ENCODE assay signal across 24 cellular contexts in genomic region chr16:21247376-21247775, GRCh38. TPM values are rescaled to one million over a fixed set of nuclear protein-coding genes. Genes with fewer than 3 reads are reported as not detected.
DNase-seq lines count a peak whose midpoint lies in the region; ATAC-seq and TF ChIP-seq lines count a peak whose summit lies in the region.
"Had no signal": no experiment of that assay in that cellular context is flagged by ENCODE, and none has a peak within 500 bp of the region (broad histone marks: within the 10 kb centered on the region; RNA-seq: fewer than 3 reads in every experiment).

No MANE protein-coding gene starts in this region.

- no peaks in the 10 kb centered on the region for H3K9me3 Mint-ChIP-seq in progenitor cell of endocrine pancreas (ENCODE audit: low read depth)
- H3K9me3 Mint-ChIP-seq: CD4-positive, alpha-beta memory T cell had no signal

- no peaks in the 10 kb centered on the region for H3K27me3 Mint-ChIP-seq in progenitor cell of endocrine pancreas

- H3K27me3 ChIP-seq in IMR-90 (ENCODE audit: control insufficient read depth, insufficient read depth, low read length) = peaks cover 17% of the 10 kb centered on the region
- H3K27me3 ChIP-seq: BLaER1 treated with 17β-estradiol and CSF1 and Interleukin-3, amounts not matched to agents 10 nM and 100 nM had no signal

- no peaks in the 10 kb centered on the region for H3K9me3 ChIP-seq in IMR-90 (ENCODE audit: control insufficient read depth, insufficient read depth, low read length)
- H3K9me3 ChIP-seq: A549; BE2C; BLaER1 treated with 17β-estradiol and CSF1 and Interleukin-3, amounts not matched to agents 10 nM and 100 nM had no signal

- H2AK5ac ChIP-seq in IMR-90 (ENCODE audit: low read depth, low read length) = no peak overlapping the region

- peaks cover 21% of the 10 kb centered on the region for H3K4me1 Mint-ChIP-seq in progenitor cell of endocrine pancreas (ENCODE audit: low read depth)
- H3K4me1 Mint-ChIP-seq: CD4-positive, alpha-beta memory T cell had no signal

- no peak for TF ChIP-seq POLR2A in IMR-90 (IDR thresholded peaks at IDR 0.05; ENCODE audit: low read depth, low read length)

- no peak overlapping the region for H3K4ac ChIP-seq in IMR-90 (ENCODE audit: low read depth, low read length)

- in situ Hi-C loops in IMR-90 (cut with MboI; ENCODE audit: low sequenced_read_pairs) = no loop called here

- H3K9me1 ChIP-seq in IMR-90 (ENCODE audit: insufficient read depth, low read length) = no peaks in the 10 kb centered on the region

- no peaks in the 10 kb centered on the region for H3K4me1 ChIP-seq in IMR-90 (ENCODE audit: control insufficient read depth, insufficient read depth, low read length)
- H3K4me1 ChIP-seq: BE2C had no signal

- no peak overlapping the region for H3K4me2 ChIP-seq in IMR-90 (ENCODE audit: low read depth, low read length)
- H3K4me2 ChIP-seq: A549 had no signal

- CTCF ChIA-PET in IMR-90 (lab: Yijun Ruan, JAX) = no interaction called here

- no peak overlapping the region for H2BK120ac ChIP-seq in IMR-90 (ENCODE audit: low read depth, low read length)

- no peak overlapping the region for H2BK15ac ChIP-seq in IMR-90 (ENCODE audit: low read depth, low read length)

- H3K36me3 ChIP-seq in IMR-90 (ENCODE audit: control insufficient read depth, insufficient read depth, low read length) = no peaks in the 10 kb centered on the region
- H3K36me3 ChIP-seq: BE2C; BLaER1 treated with 17β-estradiol and CSF1 and Interleukin-3, amounts not matched to agents 10 nM and 100 nM had no signal

- no peaks in the 10 kb centered on the region for H3K79me1 ChIP-seq in IMR-90 (ENCODE audit: low read depth in 1 of 2, low read length in 2 of 2)

- DNase-seq in Right ventricle myocardium superior = no peak
- no peak for DNase-seq in cardiac septum (ENCODE audit: low spot score)
- no peak for DNase-seq in IMR-90
- DNase-seq in progenitor cell of endocrine pancreas (ENCODE audit: low spot score, unreplicated experiment) = no peak
- DNase-seq: 8988T; ACHN; AML-193; BE2C; Calu3; CD4-positive, alpha-beta memory T cell; COR-L47; DMS53; DMS79 treated with DMSO at 0.1 percent for 48 hours; GF-D8; H7; HCEC 1CT had no signal

- POLR2A ChIA-PET in IMR-90 (lab: Charles Lee; ENCODE audit: unreplicated experiment) = no interaction called here

- no peaks in the 10 kb centered on the region for H4K20me1 ChIP-seq in IMR-90 (ENCODE audit: insufficient read depth, low read length)
- H4K20me1 ChIP-seq: BLaER1 treated with 17β-estradiol and CSF1 and Interleukin-3, amounts not matched to agents 10 nM and 100 nM had no signal

- H2AK9ac ChIP-seq in IMR-90 (replicated peaks; ENCODE audit: low read depth, low read length, poor library complexity) = no peak overlapping the region

- H3K27ac ChIP-seq in C4-2B (peak overlapping the region; percentile 9; the same call in 1 of the 2 replicates), IMR-90 (ENCODE audit: insufficient read depth, low read length) (no peak overlapping the region)
- H3K27ac ChIP-seq: A549; BLaER1 treated with 17β-estradiol and CSF1 and Interleukin-3, amounts not matched to agents 10 nM and 100 nM had no signal

- TF ChIP-seq RAD21 in IMR-90 (IDR thresholded peaks at IDR 0.05; ENCODE audit: low read length) = no peak

- H4K5ac ChIP-seq in IMR-90 (ENCODE audit: low read depth, low read length) = no peak overlapping the region

- H3K18ac ChIP-seq in IMR-90 (ENCODE audit: low read depth, low read length) = no peak overlapping the region

- no peak overlapping the region for H2BK5ac ChIP-seq in IMR-90 (ENCODE audit: low read depth, low read length, poor library complexity, severe bottlenecking)

- dilution Hi-C loops in IMR-90 (cut with HindIII; ENCODE audit: low sequenced_read_pairs, unreplicated experiment) = no loop called here

- intact Hi-C loops in Right ventricle myocardium superior (cut with DNase I) (no loop called here), cardiac septum (cut with DNase I) (no loop called here), IMR-90 (cut with micrococcal nuclease) (no loop called here)

- H4K8ac ChIP-seq in IMR-90 (ENCODE audit: low read depth in 2 of 2, low read length in 2 of 2) = no peak overlapping the region

- WGBS in IMR-90 (ENCODE audit: extremely low coverage in 2 of 2, insufficient read length in 1 of 2), 2 experiments = no CpG with 5 or more reads among the region's 6 CpGs

- H3K36me3 Mint-ChIP-seq in progenitor cell of endocrine pancreas (ENCODE audit: insufficient read depth) = no peaks in the 10 kb centered on the region
- H3K36me3 Mint-ChIP-seq: CD4-positive, alpha-beta memory T cell had no signal

- H2BK20ac ChIP-seq in IMR-90 (ENCODE audit: low read depth, low read length) = no peak overlapping the region

- no peak for TF ChIP-seq CTCF in C4-2B (conservative IDR thresholded peaks at IDR 0.05)
- no peak for TF ChIP-seq CTCF in IMR-90 (conservative IDR thresholded peaks at IDR 0.05; ENCODE audit: low read depth, low read length)
- TF ChIP-seq CTCF in progenitor cell of endocrine pancreas (IDR thresholded peaks at IDR 0.05; ENCODE audit: unreplicated experiment) = no peak

- peak overlapping the region; percentile 49 for H2AFZ ChIP-seq in IMR-90 (replicated peaks; ENCODE audit: low read length, poor library complexity)

- no peak overlapping the region for H3K9ac ChIP-seq in IMR-90 (ENCODE audit: low read depth, low read length)
- H3K9ac ChIP-seq: BLaER1 treated with 17β-estradiol and CSF1 and Interleukin-3, amounts not matched to agents 10 nM and 100 nM had no signal

- no peak overlapping the region for H3K4me3 ChIP-seq in IMR-90 (ENCODE audit: insufficient read depth, low read depth, low read length)
- H3K4me3 ChIP-seq: A549; BLaER1 treated with 17β-estradiol and CSF1 and Interleukin-3, amounts not matched to agents 10 nM and 100 nM had no signal

- H3K27ac Mint-ChIP-seq in progenitor cell of endocrine pancreas = peak overlapping the region; percentile 22
- H3K27ac Mint-ChIP-seq: CD4-positive, alpha-beta memory T cell had no signal

- H3K14ac ChIP-seq in IMR-90 (replicated peaks; ENCODE audit: low read depth, low read length) = no peak overlapping the region

- ATAC-seq in Right ventricle myocardium superior (ENCODE audit: poor library complexity) (peak; percentile 43), IMR-90 (ENCODE audit: low read depth) (no peak), HG03378 (IDR thresholded peaks at IDR 0.05; ENCODE audit: unreplicated experiment) (no peak), HG03045 (IDR thresholded peaks at IDR 0.05; ENCODE audit: unreplicated experiment) (no peak)
- ATAC-seq: A549 had no signal

- H3K4me3 Mint-ChIP-seq in progenitor cell of endocrine pancreas (ENCODE audit: low read depth) = no peak overlapping the region
- H3K4me3 Mint-ChIP-seq: CD4-positive, alpha-beta memory T cell had no signal

- H4K91ac ChIP-seq in IMR-90 (ENCODE audit: insufficient read depth, low read depth, low read length) = no peak overlapping the region

- no TSS peak for BruUV-seq in IMR-90 (replicated peaks; lab: Mats Ljungman, UMichigan)

- H3K56ac ChIP-seq in IMR-90 (ENCODE audit: extremely low read depth, insufficient read depth, low read length) = no peak overlapping the region

- H3K23ac ChIP-seq in IMR-90 (ENCODE audit: low read depth, low read length) = no peak overlapping the region

TF ChIP-seq in IMR-90, 13 proteins besides CTCF, POLR2A, EP300 and RAD21 (continues in another document):
- TF ChIP-seq MXI1 (IDR thresholded peaks at IDR 0.05; ENCODE audit: borderline replicate concordance, low read depth, low read length) (no peak), NFE2L2 (IDR thresholded peaks at IDR 0.05; ENCODE audit: low read depth, low read length) (no peak), MAFK (IDR thresholded peaks at IDR 0.05; ENCODE audit: low read depth, low read length) (no peak), RFX5 (IDR thresholded peaks at IDR 0.05; ENCODE audit: low read depth, low read length) (no peak), CEBPB (IDR thresholded peaks at IDR 0.05; ENCODE audit: low read depth, low read length) (no peak), ELK1 (IDR thresholded peaks at IDR 0.05; ENCODE audit: borderline replicate concordance, low read depth, low read length) (no peak), BHLHE40 (IDR thresholded peaks at IDR 0.05; ENCODE audit: low read depth, low read length) (no peak), CHD1 (IDR thresholded peaks at IDR 0.05; ENCODE audit: low read depth, low read length) (no peak), FOS (IDR thresholded peaks at IDR 0.05; ENCODE audit: low read depth, low read length) (no peak)

RNA-seq across cellular contexts. Expression of gene ANKS4B, which starts 13.9 kb away (rescaled TPM):
- total RNA-seq in Right ventricle myocardium superior (not detected), cardiac septum (not detected), IMR-90 (2012; rRNA removed) (not detected in 2 replicates), progenitor cell of endocrine pancreas (4.0 and 4.6 TPM in 2 replicates)
- not detected in 2 replicates for polyA plus RNA-seq in IMR-90 (2012; rRNA removed)
- not detected in 2 replicates for polyA plus RNA-seq in IMR-90 (2012; cell fraction: cytosol; rRNA removed)
- not detected in 2 replicates for polyA plus RNA-seq in IMR-90 (2012; cell fraction: nucleus; rRNA removed; ENCODE audit: low replicate concordance)
- total RNA-seq: CD4-positive, alpha-beta memory T cell; Daoy; G401; H7 had no signal
- polyA plus RNA-seq: CD4-positive, alpha-beta memory T cell had no signal

RNA-seq across cellular contexts. Expression of gene CRYM, which starts 30.7 kb away (rescaled TPM):
- total RNA-seq in Right ventricle myocardium superior (70.0 TPM), cardiac septum (105 TPM), IMR-90 (2012; rRNA removed) (not detected in 2 replicates), progenitor cell of endocrine pancreas (9.3 and 10.5 TPM in 2 replicates)
- polyA plus RNA-seq in IMR-90 (2012; rRNA removed) = not detected in 2 replicates
- 0.09 TPM in 1 of 2 replicates, not detected in the other for polyA plus RNA-seq in IMR-90 (2012; cell fraction: cytosol; rRNA removed)
- 0.13 and 0.14 TPM in 2 replicates for polyA plus RNA-seq in IMR-90 (2012; cell fraction: nucleus; rRNA removed; ENCODE audit: low replicate concordance)
- total RNA-seq: CD4-positive, alpha-beta memory T cell; Daoy; G401 had no signal
- polyA plus RNA-seq: CD4-positive, alpha-beta memory T cell had no signal

RNA-seq across cellular contexts. Expression of gene ZP2, which starts 36.0 kb away (rescaled TPM):
- total RNA-seq in Right ventricle myocardium superior (not detected), cardiac septum (not detected), IMR-90 (2012; rRNA removed) (not detected in 2 replicates), progenitor cell of endocrine pancreas (not detected in 2 replicates)
- polyA plus RNA-seq in IMR-90 (2012; rRNA removed) = not detected in 2 replicates
- polyA plus RNA-seq in IMR-90 (2012; cell fraction: cytosol; rRNA removed) = not detected in 2 replicates
- not detected in 2 replicates for polyA plus RNA-seq in IMR-90 (2012; cell fraction: nucleus; rRNA removed; ENCODE audit: low replicate concordance)
- total RNA-seq: Calu3; CD4-positive, alpha-beta memory T cell; Daoy; G401; H1; H7 had no signal
- polyA plus RNA-seq: A549; CD4-positive, alpha-beta memory T cell; H1 had no signal

Comparison
In these comparisons a context has a peak if more than half of its experiments do, and no peak if none do; other contexts are left out.
1. RNA of gene CRYM, which starts 30.7 kb away (total RNA-seq): 105 TPM in cardiac septum (single experiment), 70.0 TPM in Right ventricle myocardium superior (single experiment) and 9.3 to 10.5 TPM in progenitor cell of endocrine pancreas; not detected in IMR-90; every median in the first group is over 10 times any median in the second.